Comparison of ENCODE assay signal across 26 cellular contexts in the genomic region with DNA sequence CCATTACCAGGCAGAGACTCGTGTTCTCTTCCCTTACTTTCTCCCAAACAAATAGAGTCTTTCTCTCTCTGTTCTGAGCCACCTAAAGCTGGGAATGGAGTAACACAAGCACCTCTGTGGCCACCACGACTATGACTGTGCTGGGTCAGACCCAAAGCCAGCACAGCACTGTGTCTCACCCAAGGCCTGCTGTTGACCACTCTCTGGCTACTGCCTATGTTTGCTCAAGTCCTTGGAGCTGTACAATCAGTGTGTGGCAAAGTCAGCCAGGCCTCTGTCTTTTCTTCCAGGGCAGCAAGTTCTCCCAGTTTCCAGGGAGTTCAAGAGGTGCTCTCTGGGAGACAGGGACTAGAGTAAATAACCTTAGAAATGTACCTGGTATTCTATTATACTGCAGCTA.
"Had no signal": no experiment of that assay in that cellular context is flagged by ENCODE, and none has a peak within 500 bp of the region (broad histone marks: within the 10 kb centered on the region; RNA-seq: fewer than 3 reads in every experiment).

No MANE protein-coding gene starts in this region.

- H3K9me3 ChIP-seq: lower lobe of right lung, neutrophil, pancreas, right atrium auricular region, sigmoid colon, testis, tibial artery had no signal

- H3K9me3 Mint-ChIP-seq: memory B cell; natural killer cell treated with Interleukin-12 subunit alpha and Interleukin-12 subunit beta and Interleukin-15 and Interleukin-18, amount 100 ng/mL, for 72 hours; neural crest cell; stimulated activated memory B cell treated with anti-CD40 and anti-IgM and Interleukin-4, amounts not matched to agents 10 μg/mL and 1 μg/mL and 100 μg/mL, for 72 hours; type B pancreatic cell had no signal

- ATAC-seq: effector memory CD8-positive, alpha-beta T cell; left colon; left ventricle myocardium superior; mucosa of descending colon; natural killer cell treated with Interleukin-12 subunit alpha and Interleukin-12 subunit beta and Interleukin-15 and Interleukin-18, amount 100 ng/mL, for 72 hours; stimulated activated memory B cell treated with anti-CD40 and anti-IgM and Interleukin-4, amounts not matched to agents 10 μg/mL and 1 μg/mL and 100 μg/mL, for 72 hours; stimulated activated naive CD8-positive, alpha-beta T cell treated with anti-CD3 and anti-CD28 coated beads, Interleukin-15, Interleukin-2, amounts not matched to agents 100 U/mL and 50 U/mL, for 24 hours had no signal

- H3K4me3 ChIP-seq: lower lobe of right lung, mucosa of descending colon, pancreas, right atrium auricular region, sigmoid colon, testis, tibial artery had no signal

- H3K4me3 Mint-ChIP-seq: effector memory CD8-positive, alpha-beta T cell; immature natural killer cell; memory B cell; natural killer cell treated with Interleukin-12 subunit alpha and Interleukin-12 subunit beta and Interleukin-15 and Interleukin-18, amount 100 ng/mL, for 72 hours; neural crest cell; stimulated activated memory B cell treated with anti-CD40 and anti-IgM and Interleukin-4, amounts not matched to agents 10 μg/mL and 1 μg/mL and 100 μg/mL, for 72 hours; type B pancreatic cell had no signal

- H3K27me3 Mint-ChIP-seq: effector memory CD8-positive, alpha-beta T cell; memory B cell; naive B cell; stimulated activated memory B cell treated with anti-CD40 and anti-IgM and Interleukin-4, amounts not matched to agents 10 μg/mL and 1 μg/mL and 100 μg/mL, for 72 hours; type B pancreatic cell had no signal

- H3K4me1 Mint-ChIP-seq: immature natural killer cell; memory B cell; naive B cell; neural crest cell; stimulated activated memory B cell treated with anti-CD40 and anti-IgM and Interleukin-4, amounts not matched to agents 10 μg/mL and 1 μg/mL and 100 μg/mL, for 72 hours had no signal

- H3K27ac Mint-ChIP-seq: effector memory CD8-positive, alpha-beta T cell; immature natural killer cell; memory B cell; naive B cell; natural killer cell treated with Interleukin-12 subunit alpha and Interleukin-12 subunit beta and Interleukin-15 and Interleukin-18, amount 100 ng/mL, for 72 hours; stimulated activated memory B cell treated with anti-CD40 and anti-IgM and Interleukin-4, amounts not matched to agents 10 μg/mL and 1 μg/mL and 100 μg/mL, for 72 hours; type B pancreatic cell had no signal

- H3K27me3 ChIP-seq: neutrophil, right atrium auricular region, sigmoid colon, testis, tibial artery had no signal

- H3K36me3 Mint-ChIP-seq: immature natural killer cell; memory B cell; naive B cell; natural killer cell treated with Interleukin-12 subunit alpha and Interleukin-12 subunit beta and Interleukin-15 and Interleukin-18, amount 100 ng/mL, for 72 hours; stimulated activated memory B cell treated with anti-CD40 and anti-IgM and Interleukin-4, amounts not matched to agents 10 μg/mL and 1 μg/mL and 100 μg/mL, for 72 hours; type B pancreatic cell had no signal

- H3K27ac ChIP-seq: lower lobe of right lung, neutrophil, pancreas, right atrium auricular region, sigmoid colon, testis had no signal

- H3K4me1 ChIP-seq: lower lobe of right lung, pancreas, right atrium auricular region, sigmoid colon, testis had no signal

- DNase-seq: cortex of kidney; effector memory CD8-positive, alpha-beta T cell; hypothalamus; immature natural killer cell; islet precursor cell; kidney glomerular epithelial cell; left colon; left ventricle myocardium superior; lower lobe of right lung; mucosa of descending colon; naive B cell; pancreas; sigmoid colon; stimulated activated CD4-positive, alpha-beta T cell treated with anti-CD3 and anti-CD28 coated beads, Interleukin-2, amount 100 ng/mL, for 24 hours; stimulated activated CD4-positive, alpha-beta T cell treated with anti-CD3 and anti-CD28 coated beads, Interleukin-4, amount 100 ng/mL, for 4 hours; stimulated activated naive CD8-positive, alpha-beta T cell treated with anti-CD3 and anti-CD28 coated beads, Interleukin-15, Interleukin-2, amounts not matched to agents 100 U/mL and 50 U/mL, for 24 hours; substantia nigra; testis; tibial artery had no signal

- H3K36me3 ChIP-seq: lower lobe of right lung, neutrophil, pancreas, right atrium auricular region, sigmoid colon, tibial artery had no signal
